1 cellular context compared by ENCODE assay signal in the genomic region with DNA sequence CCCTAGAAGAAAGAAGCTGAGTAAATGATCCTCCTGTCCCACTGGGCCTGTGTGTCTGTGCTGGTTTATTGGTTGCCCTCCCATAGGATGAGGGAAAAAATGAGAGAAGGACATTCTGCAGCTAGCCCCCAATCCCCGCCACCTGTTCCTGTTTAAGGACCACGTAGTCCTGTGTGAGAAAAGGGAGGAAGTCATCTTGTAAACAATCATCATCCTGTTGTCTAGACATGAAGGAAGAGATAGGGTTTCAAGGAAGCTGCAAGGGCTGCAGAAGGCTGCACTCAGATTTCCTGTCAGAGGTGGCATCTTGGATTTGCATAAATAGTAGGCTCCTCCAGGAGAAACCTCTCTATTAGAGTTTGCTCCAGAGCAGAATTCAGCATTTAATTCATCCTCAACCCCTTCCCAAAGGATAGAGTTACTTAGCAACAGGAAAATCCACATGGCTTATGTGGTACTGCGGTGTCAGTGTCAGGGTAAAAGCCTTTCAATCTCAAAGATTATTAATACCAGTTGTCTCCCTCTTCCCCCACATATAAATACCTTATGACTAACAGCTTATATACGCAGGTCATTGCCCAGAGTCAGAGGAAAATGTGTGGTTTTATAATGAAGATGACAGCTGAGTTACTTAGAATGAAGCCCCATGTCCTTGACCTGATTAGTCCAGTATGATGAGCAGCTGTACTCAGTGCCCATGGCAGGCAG.
TF ChIP-seq lines count a peak whose summit lies in the region.

No MANE protein-coding gene starts in this region.

TF ChIP-seq in IMR-90, 13 proteins besides CTCF, POLR2A, EP300 and RAD21:
- no peak for TF ChIP-seq USF2 (IDR thresholded peaks at IDR 0.05; ENCODE audit: low read depth, low read length)
- TF ChIP-seq MXI1 (IDR thresholded peaks at IDR 0.05; ENCODE audit: borderline replicate concordance, low read depth, low read length), result 0 out of 2 replicates have a peak, but pooled peaks have one; percentile 10
- no peak for TF ChIP-seq CEBPB (IDR thresholded peaks at IDR 0.05; ENCODE audit: low read depth, low read length)
- TF ChIP-seq SMC3 (IDR thresholded peaks at IDR 0.05; ENCODE audit: low read depth, low read length), result no peak
- no peak for TF ChIP-seq MAFK (IDR thresholded peaks at IDR 0.05; ENCODE audit: low read depth, low read length)
- no peak for TF ChIP-seq MAZ (IDR thresholded peaks at IDR 0.05; ENCODE audit: borderline replicate concordance, low read depth, low read length)
- no peak for TF ChIP-seq ELK1 (IDR thresholded peaks at IDR 0.05; ENCODE audit: borderline replicate concordance, low read depth, low read length)
- TF ChIP-seq NFE2L2 (IDR thresholded peaks at IDR 0.05; ENCODE audit: low read depth, low read length), result no peak
- TF ChIP-seq RFX5 (IDR thresholded peaks at IDR 0.05; ENCODE audit: low read depth, low read length), result no peak
- TF ChIP-seq RCOR1 (IDR thresholded peaks at IDR 0.05; ENCODE audit: insufficient replicate concordance, low read length), result peak; percentile 8
- no peak for TF ChIP-seq CHD1 (IDR thresholded peaks at IDR 0.05; ENCODE audit: low read depth, low read length)
- TF ChIP-seq FOS (IDR thresholded peaks at IDR 0.05; ENCODE audit: low read depth, low read length), result no peak
- 0 out of 2 replicates have a peak, but pooled peaks have one; percentile 11 for TF ChIP-seq BHLHE40 (IDR thresholded peaks at IDR 0.05; ENCODE audit: low read depth, low read length)
